9 cellular contexts compared by ENCODE assay signal in genomic region chr3:535566-536416, GRCh38.
DNase-seq lines count a peak whose midpoint lies in the region; ATAC-seq and TF ChIP-seq lines count a peak whose summit lies in the region.
"Had no signal": no experiment of that assay in that cellular context is flagged by ENCODE, and none has a peak within 500 bp of the region (broad histone marks: within the 10 kb centered on the region; RNA-seq: fewer than 3 reads in every experiment).

No MANE protein-coding gene starts in this region.

- ATAC-seq in GM19397 (IDR thresholded peaks at IDR 0.05; ENCODE audit: unreplicated experiment) = peak; percentile 94
- no peak for ATAC-seq in activated T-cell treated with anti-CD3 and anti-CD28 coated beads, Interleukin-2, amount 50 U/mL, for 4 hours
- ATAC-seq: T-cell had no signal

- DNase-seq in RWPE1 (ENCODE audit: low spot score) = no peak
- peak in 23 of 42 donors; percentile 4 to 53 (median 18) for DNase-seq in head of caudate nucleus
- peak; percentile 73 for DNase-seq in sigmoid colon
- no peak for DNase-seq in stimulated activated CD4-positive, alpha-beta T cell treated with anti-CD3 and anti-CD28 coated beads, Interleukin-4, amount 100 ng/mL, for 24 hours
- no peak for DNase-seq in GDM1 (lab: John Stamatoyannopoulos, UW)
- no peak for DNase-seq in activated T-cell treated with anti-CD3 and anti-CD28 coated beads, Interleukin-2, amount 50 U/mL, for 4 hours
- no peak for DNase-seq in T-helper 9 cell

- peak overlapping the region; percentile 28 to 55 (median 43) for H3K4me3 ChIP-seq in sigmoid colon

- H3K27me3 ChIP-seq in sigmoid colon = no peaks in the 10 kb centered on the region

- H3K27ac ChIP-seq in RWPE1 (peak overlapping the region; percentile 59), sigmoid colon (peak overlapping the region; percentile 36 to 68 (median 62))

- no peak overlapping the region for H3K4me3 Mint-ChIP-seq in activated T-cell treated with anti-CD3 and anti-CD28 coated beads, Interleukin-2, amount 50 U/mL, for 4 hours
- H3K4me3 Mint-ChIP-seq: T-cell had no signal

- H3K4me1 Mint-ChIP-seq in activated T-cell treated with anti-CD3 and anti-CD28 coated beads, Interleukin-2, amount 50 U/mL, for 4 hours (ENCODE audit: low read depth) = no peaks in the 10 kb centered on the region
- H3K4me1 Mint-ChIP-seq: T-cell had no signal

- TF ChIP-seq POLR2A in sigmoid colon (IDR thresholded peaks at IDR 0.05) = no peak

- no peaks in the 10 kb centered on the region for H3K36me3 Mint-ChIP-seq in activated T-cell treated with anti-CD3 and anti-CD28 coated beads, Interleukin-2, amount 50 U/mL, for 4 hours (ENCODE audit: insufficient read depth)
- H3K36me3 Mint-ChIP-seq: T-cell had no signal

- H3K27me3 Mint-ChIP-seq in activated T-cell treated with anti-CD3 and anti-CD28 coated beads, Interleukin-2, amount 50 U/mL, for 4 hours (ENCODE audit: low read depth) = no peaks in the 10 kb centered on the region
- H3K27me3 Mint-ChIP-seq: T-cell had no signal

- no peaks in the 10 kb centered on the region for H3K36me3 ChIP-seq in sigmoid colon

- H3K9me3 ChIP-seq in sigmoid colon = peaks cover 0 to 1% (median 0%) of the 10 kb centered on the region in 4 donors

- intact Hi-C loops in head of caudate nucleus (cut with DNase I) (no loop called here), sigmoid colon (cut with DNase I) (no loop called here)

- CTCF ChIA-PET in RWPE1 (lab: Yijun Ruan, JAX) = interaction anchor here (0.6 to 0.7 kb wide), 6 partner anchors 11 to 209 kb away, joined by 3 to 5 read pairs (median 3); no protein-coding TSS in a partner anchor

- peaks cover 12% of the 10 kb centered on the region for H3K9me3 Mint-ChIP-seq in activated T-cell treated with anti-CD3 and anti-CD28 coated beads, Interleukin-2, amount 50 U/mL, for 4 hours

- TF ChIP-seq CTCF in RWPE1 (conservative IDR thresholded peaks at IDR 0.05; ENCODE audit: low read depth) (peak; percentile 76), sigmoid colon (IDR thresholded peaks at IDR 0.05) (peak in 1 of 4 experiments; percentile 44)

- no peaks in the 10 kb centered on the region for H3K4me1 ChIP-seq in sigmoid colon

- 51 to 61% methylated on average over 51 of the region's 51 CpGs for WGBS in sigmoid colon, 2 donors

- POLR2A ChIA-PET in RWPE1 (lab: Yijun Ruan, JAX; ENCODE audit: low non-redundant PET) = no interaction called here

- TF ChIP-seq EP300 in sigmoid colon (IDR thresholded peaks at IDR 0.05) = no peak

Comparison
In these comparisons a context has a peak if more than half of its experiments do, and no peak if none do; other contexts are left out.
1. DNase-seq: peak in head of caudate nucleus (23 of 42) and sigmoid colon (single experiment); none in RWPE1 (single experiment), stimulated activated CD4-positive, alpha-beta T cell treated with anti-CD3 and anti-CD28 coated beads, Interleukin-4, amount 100 ng/mL, for 24 hours (single experiment), GDM1 (single experiment), activated T-cell treated with anti-CD3 and anti-CD28 coated beads, Interleukin-2, amount 50 U/mL, for 4 hours (single experiment) and T-helper 9 cell (single experiment).